ENCODE assay signal across 8 cellular contexts in the genomic region with DNA sequence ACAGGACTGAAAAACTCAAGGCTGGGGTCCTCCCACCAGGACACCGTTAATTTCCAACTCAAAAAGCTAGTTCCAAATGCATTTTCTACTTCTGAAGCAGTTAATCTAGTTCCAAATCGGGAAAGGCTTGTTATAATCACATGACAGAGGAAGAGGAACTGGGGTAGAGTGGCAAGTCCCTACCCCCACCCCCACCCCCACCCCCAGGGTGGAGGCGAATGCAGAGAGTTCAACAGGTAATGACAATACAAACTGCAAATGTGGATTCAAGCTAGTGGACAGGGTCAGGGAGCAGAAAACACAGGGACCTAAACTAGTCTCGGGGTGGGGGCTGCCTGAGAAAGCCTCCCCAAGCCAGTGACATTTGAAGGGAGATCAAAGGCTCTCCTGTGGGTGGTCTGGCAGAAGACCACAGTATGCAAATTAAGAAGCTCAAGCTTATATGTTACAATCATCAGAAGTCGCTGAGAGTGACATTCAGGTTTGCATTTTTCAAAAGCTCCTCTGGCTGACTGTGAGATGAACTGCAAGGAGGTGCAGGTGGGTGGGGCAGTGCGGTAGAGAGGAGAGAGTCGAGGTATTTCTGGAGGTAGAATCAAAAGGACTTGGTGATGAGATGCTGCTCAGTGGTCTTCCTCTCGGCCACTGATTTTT. TPM values are rescaled to one million over a fixed set of nuclear protein-coding genes. Genes with fewer than 3 reads are reported as not detected.
A peak's percentile ranks its signal among the peaks of the same experiment; 100 is the strongest.
DNase-seq lines count a peak whose midpoint lies in the region; ATAC-seq and TF ChIP-seq lines count a peak whose summit lies in the region.

No MANE protein-coding gene starts in this region.

- no peaks in the 10 kb centered on the region for H3K9me3 ChIP-seq in CD4-positive, alpha-beta T cell (ENCODE audit: control insufficient read depth, low read length)
- H3K9me3 ChIP-seq in psoas muscle (no peaks in the 10 kb centered on the region), PC-3 (ENCODE audit: low read length) (no peaks in the 10 kb centered on the region)

- peaks cover 86% of the 10 kb centered on the region for H3K79me2 ChIP-seq in PC-3 (ENCODE audit: low read length)

- peak in 8 of 10 experiments; percentile 12 to 50 (median 33) for DNase-seq in CD4-positive, alpha-beta T cell
- DNase-seq in GM19238 (ENCODE audit: insufficient read length, low spot score) (peak; percentile 28), naive B cell (peak; percentile 84), osteocyte (ENCODE audit: extremely low spot score, unreplicated experiment) (no peak), psoas muscle (no peak), PC-3 (no peak)
- DNase-seq in activated CD4-positive, alpha-beta memory T cell treated with anti-CD3 and anti-CD28 coated beads, Interleukin-2, amount 10 ng/mL, durations not matched to agents 7 days and 5 days = peak; percentile 30

- no peak overlapping the region for H3K4me3 ChIP-seq in psoas muscle
- H3K4me3 ChIP-seq in PC-3 (ENCODE audit: low read length) = no peak overlapping the region

- no peaks in the 10 kb centered on the region for H3F3A ChIP-seq in PC-3 (ENCODE audit: low read length, unreplicated experiment)

- H3K36me3 Mint-ChIP-seq in CD4-positive, alpha-beta T cell (ENCODE audit: low read depth) = peaks cover 4% of the 10 kb centered on the region
- peaks cover 5% of the 10 kb centered on the region for H3K36me3 Mint-ChIP-seq in activated CD4-positive, alpha-beta memory T cell treated with anti-CD3 and anti-CD28 coated beads, Interleukin-2, amount 10 ng/mL, durations not matched to agents 7 days and 5 days (ENCODE audit: low read depth)
- peaks cover 0 to 10% of the 10 kb centered on the region in 2 donors for H3K36me3 Mint-ChIP-seq in naive B cell
- no peaks in the 10 kb centered on the region for H3K36me3 Mint-ChIP-seq in osteocyte (ENCODE audit: unreplicated experiment)

- H3K27ac ChIP-seq in CD4-positive, alpha-beta T cell (ENCODE audit: low read depth, low read length) = no peak overlapping the region
- H3K27ac ChIP-seq in psoas muscle = no peak overlapping the region
- no peak overlapping the region for H3K27ac ChIP-seq in PC-3 (ENCODE audit: low read length)

- H3K27me3 ChIP-seq in CD4-positive, alpha-beta T cell (ENCODE audit: control insufficient read depth, insufficient read depth, low read length) = no peaks in the 10 kb centered on the region
- H3K27me3 ChIP-seq in psoas muscle (ENCODE audit: insufficient read depth in 3 of 3, low read length in 2 of 3) (no peaks in the 10 kb centered on the region), PC-3 (ENCODE audit: low read length) (no peaks in the 10 kb centered on the region)

- H3K4me1 ChIP-seq in psoas muscle = peaks cover 74% of the 10 kb centered on the region
- no peaks in the 10 kb centered on the region for H3K4me1 ChIP-seq in PC-3 (ENCODE audit: insufficient read depth, low read length)

- intact Hi-C loops in CD4-positive, alpha-beta T cell (cut with DNase I, micrococcal nuclease) = loop anchor here in 1 of 2 experiments (2.0 to 5.0 kb wide), 2 partner anchors 23 to 37 kb away; no protein-coding TSS in a partner anchor
- intact Hi-C loops in psoas muscle (cut with DNase I) = loop anchor here in 1 of 2 donors (10.0 kb wide), 1 partner anchor 389 kb away; no protein-coding TSS in a partner anchor
- intact Hi-C loops in PC-3 (cut with micrococcal nuclease) = no loop called here

- BruUV-seq in PC-3 (replicated peaks; lab: Mats Ljungman, UMichigan) = no TSS peak

- H3K9me2 ChIP-seq in PC-3 (replicated peaks; ENCODE audit: low read length) = no peaks in the 10 kb centered on the region

- H2AFZ ChIP-seq in PC-3 (ENCODE audit: low read length) = no peak overlapping the region

- CTCF ChIA-PET in CD4-positive, alpha-beta T cell (lab: Charles Lee) = interaction anchor here (1.0 to 2.5 kb wide), 2 partner anchors 22 to 67 kb away, joined by 3 to 14 read pairs; no protein-coding TSS in a partner anchor
- CTCF ChIA-PET in activated CD4-positive, alpha-beta memory T cell treated with anti-CD3 and anti-CD28 coated beads, Interleukin-2, amount 10 ng/mL, durations not matched to agents 7 days and 5 days (lab: Charles Lee) = interaction anchor here (0.9 to 1.9 kb wide), 5 partner anchors 9 to 51 kb away, joined by 3 to 5 read pairs (median 4); no protein-coding TSS in a partner anchor
- CTCF ChIA-PET in PC-3 (lab: Charles Lee) = interaction anchor here (1.0 kb wide), 1 partner anchor 67 kb away, joined by 3 read pairs; no protein-coding TSS in a partner anchor

- no peak overlapping the region for H3K9ac ChIP-seq in PC-3 (ENCODE audit: low read length)

- TF ChIP-seq CTCF in CD4-positive, alpha-beta T cell (IDR thresholded peaks at IDR 0.05) = no peak
- TF ChIP-seq CTCF in osteocyte (IDR thresholded peaks at IDR 0.05) (no peak), psoas muscle (IDR thresholded peaks at IDR 0.05) (no peak), PC-3 (conservative IDR thresholded peaks at IDR 0.05; ENCODE audit: low read depth, low read length) (no peak)

- H3K9me3 Mint-ChIP-seq in CD4-positive, alpha-beta T cell = no peaks in the 10 kb centered on the region
- no peaks in the 10 kb centered on the region for H3K9me3 Mint-ChIP-seq in activated CD4-positive, alpha-beta memory T cell treated with anti-CD3 and anti-CD28 coated beads, Interleukin-2, amount 10 ng/mL, durations not matched to agents 7 days and 5 days
- H3K9me3 Mint-ChIP-seq in naive B cell (peaks cover 0 to 1% (median 0%) of the 10 kb centered on the region in 7 donors), osteocyte (ENCODE audit: unreplicated experiment) (no peaks in the 10 kb centered on the region)

- peak overlapping the region; percentile 85 for H3K27ac Mint-ChIP-seq in CD4-positive, alpha-beta T cell
- peak overlapping the region; percentile 57 for H3K27ac Mint-ChIP-seq in activated CD4-positive, alpha-beta memory T cell treated with anti-CD3 and anti-CD28 coated beads, Interleukin-2, amount 10 ng/mL, durations not matched to agents 7 days and 5 days
- H3K27ac Mint-ChIP-seq in naive B cell = peak overlapping the region; percentile 92 to 100 (median 98)
- no peak overlapping the region for H3K27ac Mint-ChIP-seq in osteocyte (ENCODE audit: unreplicated experiment)

- H3K27me3 Mint-ChIP-seq in CD4-positive, alpha-beta T cell = no peaks in the 10 kb centered on the region
- H3K27me3 Mint-ChIP-seq in activated CD4-positive, alpha-beta memory T cell treated with anti-CD3 and anti-CD28 coated beads, Interleukin-2, amount 10 ng/mL, durations not matched to agents 7 days and 5 days = no peaks in the 10 kb centered on the region
- H3K27me3 Mint-ChIP-seq in naive B cell = no peaks in the 10 kb centered on the region
- no peaks in the 10 kb centered on the region for H3K27me3 Mint-ChIP-seq in osteocyte (ENCODE audit: unreplicated experiment)

- POLR2A ChIA-PET in CD4-positive, alpha-beta T cell (lab: Charles Lee) = interaction anchor here (0.8 to 3.8 kb wide), 10 partner anchors 9 to 84 kb away, joined by 3 to 29 read pairs (median 6); partner anchors contain the start of genes GGA3, GRB2, MRPS7 and SLC25A19
- POLR2A ChIA-PET in activated CD4-positive, alpha-beta memory T cell treated with anti-CD3 and anti-CD28 coated beads, Interleukin-2, amount 10 ng/mL, durations not matched to agents 7 days and 5 days (lab: Charles Lee) = interaction anchor here (0.6 to 1.8 kb wide), 7 partner anchors 10 to 176 kb away, joined by 3 to 6 read pairs (median 3); partner anchors contain the start of gene SLC25A19
- POLR2A ChIA-PET in PC-3 (lab: Charles Lee; ENCODE audit: unreplicated experiment) = interaction anchor here (0.6 kb wide), 1 partner anchor 141 kb away, joined by 4 read pairs; no protein-coding TSS in a partner anchor

- H3K36me3 ChIP-seq in psoas muscle (ENCODE audit: insufficient read depth in 1 of 2, low read depth in 1 of 2) (no peaks in the 10 kb centered on the region), PC-3 (ENCODE audit: low read depth, low read length) (no peaks in the 10 kb centered on the region)

- WGBS in psoas muscle, 3 donors = 56 to 65% (median 62%) methylated on average over 8 of the region's 8 CpGs

- H4K20me1 ChIP-seq in PC-3 (ENCODE audit: low read length) = peaks cover under 1% of the 10 kb centered on the region; the same call in 1 of the 2 replicates

- H3K4me3 Mint-ChIP-seq in CD4-positive, alpha-beta T cell = peak overlapping the region; percentile 76
- no peak overlapping the region for H3K4me3 Mint-ChIP-seq in activated CD4-positive, alpha-beta memory T cell treated with anti-CD3 and anti-CD28 coated beads, Interleukin-2, amount 10 ng/mL, durations not matched to agents 7 days and 5 days
- H3K4me3 Mint-ChIP-seq in naive B cell = peak overlapping the region; percentile 85 to 99 (median 94)
- no peak overlapping the region for H3K4me3 Mint-ChIP-seq in osteocyte (ENCODE audit: unreplicated experiment)

- H3K4me2 ChIP-seq in PC-3 (ENCODE audit: low read length) = no peak overlapping the region

- H3K4me1 Mint-ChIP-seq in CD4-positive, alpha-beta T cell (ENCODE audit: low read depth) = peaks cover 95% of the 10 kb centered on the region
- H3K4me1 Mint-ChIP-seq in activated CD4-positive, alpha-beta memory T cell treated with anti-CD3 and anti-CD28 coated beads, Interleukin-2, amount 10 ng/mL, durations not matched to agents 7 days and 5 days = peaks cover 66% of the 10 kb centered on the region
- H3K4me1 Mint-ChIP-seq in naive B cell (peaks cover 72 to 92% (median 87%) of the 10 kb centered on the region in 3 donors), osteocyte (ENCODE audit: unreplicated experiment) (peaks cover 27% of the 10 kb centered on the region)

- peak; percentile 79 for ATAC-seq in CD4-positive, alpha-beta T cell (ENCODE audit: poor library complexity)
- peak; percentile 56 for ATAC-seq in HG03342 (IDR thresholded peaks at IDR 0.05; ENCODE audit: unreplicated experiment)
- peak; percentile 86 to 87 for ATAC-seq in naive B cell (ENCODE audit: low read depth in 2 of 2)
- ATAC-seq in psoas muscle = no peak
- ATAC-seq in PC-3 = no peak

RNA-seq across cellular contexts. Expression of gene SLC25A19, which starts 56.4 kb away (rescaled TPM):
- 10 to 100 TPM; 11.1 to 12.0 TPM for total RNA-seq in CD4-positive, alpha-beta T cell
- total RNA-seq in activated CD4-positive, alpha-beta memory T cell treated with anti-CD3 and anti-CD28 coated beads, Interleukin-2, amount 10 ng/mL, durations not matched to agents 7 days and 5 days = 10 to 100 TPM; 24.3 to 27.9 TPM
- polyA plus RNA-seq in naive B cell (ENCODE audit: low read depth in 6 of 6) (10 to 100 TPM; 26.1 to 41.8 (median 31.3) TPM), psoas muscle (10 to 100 TPM; 24.9 to 52.7 (median 34.5) TPM)
- total RNA-seq in osteocyte (8.6 and 12.3 TPM in 2 replicates), psoas muscle (10 to 100 TPM; 11.3 to 41.7 (median 16.0) TPM), PC-3 (2014; rRNA removed) (75.0 and 76.9 TPM in 2 replicates)

RNA-seq across cellular contexts. Expression of gene GRB2, which starts 59.8 kb away (rescaled TPM):
- total RNA-seq in CD4-positive, alpha-beta T cell = 10 to 100 TPM; 88.8 to 92.6 TPM
- total RNA-seq in activated CD4-positive, alpha-beta memory T cell treated with anti-CD3 and anti-CD28 coated beads, Interleukin-2, amount 10 ng/mL, durations not matched to agents 7 days and 5 days = 100 to 1,000 TPM; 130 to 132 TPM
- 100 to 1,000 TPM; 281 to 361 (median 305) TPM for polyA plus RNA-seq in naive B cell (ENCODE audit: low read depth in 6 of 6)
- 59.1 and 61.8 TPM in 2 replicates for total RNA-seq in osteocyte
- 10 to 100 TPM; 49.1 to 71.6 (median 58.1) TPM for total RNA-seq in psoas muscle
- 10 to 100 TPM; 39.5 to 70.9 (median 66.1) TPM for polyA plus RNA-seq in psoas muscle
- 224 and 282 TPM in 2 replicates for total RNA-seq in PC-3 (2014; rRNA removed)

Comparison
In these comparisons a context has a peak if more than half of its experiments do, and no peak if none do; other contexts are left out.
1. ATAC-seq: peak in CD4-positive, alpha-beta T cell (single experiment), HG03342 (single experiment) and naive B cell (2 of 2); none in psoas muscle (0 of 4) and PC-3 (single experiment).
2. DNase-seq: peak in CD4-positive, alpha-beta T cell (8 of 10), GM19238 (single experiment), activated CD4-positive, alpha-beta memory T cell treated with anti-CD3 and anti-CD28 coated beads, Interleukin-2, amount 10 ng/mL, durations not matched to agents 7 days and 5 days (single experiment) and naive B cell (single experiment); none in osteocyte (single experiment), psoas muscle (0 of 2) and PC-3 (single experiment).
3. H3K4me3 Mint-ChIP-seq: peak in CD4-positive, alpha-beta T cell (single experiment) and naive B cell (8 of 8); none in activated CD4-positive, alpha-beta memory T cell treated with anti-CD3 and anti-CD28 coated beads, Interleukin-2, amount 10 ng/mL, durations not matched to agents 7 days and 5 days (single experiment) and osteocyte (single experiment).